8 cellular contexts compared by ENCODE assay signal in genomic region chr4:39044947-39045734, GRCh38. TPM values are rescaled to one million over a fixed set of nuclear protein-coding genes. Genes with fewer than 3 reads are reported as not detected.
DNase-seq lines count a peak whose midpoint lies in the region; ATAC-seq, FAIRE-seq and TF ChIP-seq lines count a peak whose summit lies in the region.

No MANE protein-coding gene starts in this region.

- peaks cover 61% of the 10 kb centered on the region for H3K4me1 Mint-ChIP-seq in activated B cell treated with CpG ODN at 0.5 μM for 24 hours

- H3K27ac Mint-ChIP-seq in activated B cell treated with CpG ODN at 0.5 μM for 24 hours = peak overlapping the region; percentile 89

- TF ChIP-seq CTCF in AG04450 (IDR thresholded peaks at IDR 0.05; ENCODE audit: low read depth, low read length) (no peak), activated B cell treated with CpG ODN at 0.5 μM for 24 hours (IDR thresholded peaks at IDR 0.05) (no peak), epithelial cell of proximal tubule (conservative IDR thresholded peaks at IDR 0.05; ENCODE audit: low read depth, low read length) (no peak)

- no peaks in the 10 kb centered on the region for H3K27me3 ChIP-seq in AG04450 (ENCODE audit: control insufficient read depth, insufficient read depth, low read length)
- no peaks in the 10 kb centered on the region for H3K27me3 ChIP-seq in mucosa of stomach (ENCODE audit: control insufficient read depth, insufficient read depth, low read length)

- H3K4me3 ChIP-seq in AG04450 (ENCODE audit: low read depth, low read length) (peak overlapping the region; percentile 74), epithelial cell of proximal tubule (ENCODE audit: low read depth, low read length) (peak overlapping the region; percentile 59), mucosa of stomach (ENCODE audit: low read length) (no peak overlapping the region)

- H3K4me3 Mint-ChIP-seq in activated B cell treated with CpG ODN at 0.5 μM for 24 hours = peak overlapping the region; percentile 94

- H3K4me1 ChIP-seq in mucosa of stomach (ENCODE audit: control insufficient read depth, insufficient read depth, low read length) = peaks cover 16% of the 10 kb centered on the region

- H3K36me3 Mint-ChIP-seq in activated B cell treated with CpG ODN at 0.5 μM for 24 hours (ENCODE audit: low read depth) = peaks cover 21% of the 10 kb centered on the region

- H3K9me3 Mint-ChIP-seq in activated B cell treated with CpG ODN at 0.5 μM for 24 hours = no peaks in the 10 kb centered on the region

- CTCF ChIA-PET in AG04450 (lab: Charles Lee) = interaction anchor here (0.6 to 0.8 kb wide), 2 partner anchors 74 to 90 kb away, joined by 3 to 5 read pairs; no protein-coding TSS in a partner anchor
- CTCF ChIA-PET in activated B cell treated with CpG ODN at 0.5 μM for 24 hours (lab: Charles Lee) = interaction anchor here (0.6 to 4.6 kb wide), 10 partner anchors 16 to 286 kb away, joined by 3 to 24 read pairs (median 4); no protein-coding TSS in a partner anchor

- no peak for FAIRE-seq in urothelium cell line (lab: Jason Lieb, UNC)

- ATAC-seq in GM18517 (IDR thresholded peaks at IDR 0.05; ENCODE audit: unreplicated experiment) (peak; percentile 25), HG03354 (IDR thresholded peaks at IDR 0.05; ENCODE audit: poor library complexity, severe bottlenecking, unreplicated experiment) (peak; percentile 42), activated B cell treated with CpG ODN at 0.5 μM for 24 hours (ENCODE audit: low read depth) (no peak)

- no peaks in the 10 kb centered on the region for H3K36me3 ChIP-seq in mucosa of stomach (ENCODE audit: control insufficient read depth, insufficient read depth, low read length)

- DNase-seq in AG04450 (ENCODE audit: low read depth, low spot score) (no peak), activated B cell treated with CpG ODN at 0.5 μM for 24 hours (no peak), epithelial cell of proximal tubule (ENCODE audit: low read depth) (no peak), urothelium cell line (ENCODE audit: low spot score) (peak; percentile 53), LoVo (ENCODE audit: low spot score) (no peak)

- peak overlapping the region; percentile 64 for H3K9ac ChIP-seq in mucosa of stomach (ENCODE audit: low read length)

- intact Hi-C loops in activated B cell treated with CpG ODN at 0.5 μM for 24 hours (cut with micrococcal nuclease) = loop anchor here (1.0 to 10.0 kb wide), 13 partner anchors 13 to 590 kb away; partner anchors contain the start of genes KLF3, LIAS, RPL9 and SMIM14

- H3K27me3 Mint-ChIP-seq in activated B cell treated with CpG ODN at 0.5 μM for 24 hours = no peaks in the 10 kb centered on the region

- H3K9me3 ChIP-seq in AG04450 (ENCODE audit: control insufficient read depth, insufficient read depth, low read length) (0 out of 2 replicates have a peak, but pooled peaks cover 3% of the 10 kb centered on the region), mucosa of stomach (ENCODE audit: control insufficient read depth, low read length) (no peaks in the 10 kb centered on the region)

- POLR2A ChIA-PET in AG04450 (lab: Yijun Ruan, JAX) (interaction anchor here (0.7 to 3.2 kb wide), 11 partner anchors 21 to 242 kb away, joined by 3 to 32 read pairs (median 4); partner anchors contain the start of gene WDR19), activated B cell treated with CpG ODN at 0.5 μM for 24 hours (lab: Charles Lee) (interaction anchor here (0.5 to 8.3 kb wide), 19 partner anchors 15 to 1154 kb away, joined by 3 to 215 read pairs (median 6); partner anchors contain the start of genes TLR10, TMEM156 and WDR19)

- peak overlapping the region; percentile 76 for H3K27ac ChIP-seq in AG04450 (ENCODE audit: low read depth, low read length)

RNA-seq across cellular contexts. Expression of gene TMEM156, which starts 12.9 kb away (rescaled TPM):
- polyA plus RNA-seq in AG04450 (2011; rRNA removed) = 1.8 and 2.3 TPM in 2 replicates
- polyA minus RNA-seq in AG04450 (2011; rRNA and poly(A)+ RNA removed) = 0.32 and 0.61 TPM in 2 replicates
- total RNA-seq in activated B cell treated with CpG ODN at 0.5 μM for 24 hours = 26.0 and 29.5 TPM in 2 replicates
- total RNA-seq in epithelial cell of proximal tubule = 2.3 and 9.1 TPM in 2 replicates

RNA-seq across cellular contexts. Expression of gene KLHL5, which starts 16.9 kb away (rescaled TPM):
- polyA plus RNA-seq in AG04450 (2011; rRNA removed) = 155 and 184 TPM in 2 replicates
- polyA minus RNA-seq in AG04450 (2011; rRNA and poly(A)+ RNA removed) = 212 and 247 TPM in 2 replicates
- total RNA-seq in activated B cell treated with CpG ODN at 0.5 μM for 24 hours (49.5 and 61.5 TPM in 2 replicates), epithelial cell of proximal tubule (60.4 and 62.7 TPM in 2 replicates)
